Comparison of ENCODE assay signal across 8 cellular contexts in genomic region chr2:130836501-130837174, GRCh38. TPM values are rescaled to one million over a fixed set of nuclear protein-coding genes. Genes with fewer than 3 reads are reported as not detected.
A peak's percentile ranks its signal among the peaks of the same experiment; 100 is the strongest.
DNase-seq lines count a peak whose midpoint lies in the region; ATAC-seq and TF ChIP-seq lines count a peak whose summit lies in the region.

Gene ARHGEF4, plus strand, starts transcription at chr2:130836914. Its CDS starts 40 bp downstream, at chr2:130836954.

- peak within 1 kb of the TSS; percentile 92 to 99 (median 96) for H3K4me2 ChIP-seq in BLaER1 treated with 17β-estradiol and CSF1 and Interleukin-3, amounts not matched to agents 10 nM and 100 nM

- peak within 1 kb of the TSS in 5 of 11 experiments; percentile 18 to 34 (median 25); a peak in 5 of 22 replicates for H3K27ac ChIP-seq in BLaER1 treated with 17β-estradiol and CSF1 and Interleukin-3, amounts not matched to agents 10 nM and 100 nM
- H3K27ac ChIP-seq in Panc1 (ENCODE audit: low read length) (no peak within 1 kb of the TSS), SJCRH30 (no peak within 1 kb of the TSS)

- H3K4me3 Mint-ChIP-seq in effector memory CD8-positive, alpha-beta T cell, result peak within 1 kb of the TSS; percentile 49 to 51
- H3K4me3 Mint-ChIP-seq in naive B cell, result peak within 1 kb of the TSS in 5 of 8 donors; percentile 19 to 75 (median 49)

- DNase-seq in Panc1 (ENCODE audit: low read depth, low spot score), result no peak
- DNase-seq in effector memory CD8-positive, alpha-beta T cell, result no peak
- DNase-seq in naive B cell, result no peak
- DNase-seq in SJCRH30, result no peak

- H3K36me3 Mint-ChIP-seq in effector memory CD8-positive, alpha-beta T cell (ENCODE audit: insufficient read depth), result no peaks in the 10 kb centered on the region
- H3K36me3 Mint-ChIP-seq in naive B cell, result no peaks in the 10 kb centered on the region

- BruUV-seq in Panc1 (replicated peaks; lab: Mats Ljungman, UMichigan), result no TSS peak

- no peaks in the 10 kb centered on the region for H3K9me3 ChIP-seq in BLaER1 treated with 17β-estradiol and CSF1 and Interleukin-3, amounts not matched to agents 10 nM and 100 nM (replicated peaks in 1 of 11)
- no peaks in the 10 kb centered on the region for H3K9me3 ChIP-seq in Panc1 (ENCODE audit: control insufficient read depth, insufficient read depth, low read depth, low read length)
- H3K9me3 ChIP-seq in SJCRH30 (replicated peaks), result no peaks in the 10 kb centered on the region

- peak within 1 kb of the TSS; percentile 37 to 71 (median 55); a peak in 19 of 22 replicates for H3K9ac ChIP-seq in BLaER1 treated with 17β-estradiol and CSF1 and Interleukin-3, amounts not matched to agents 10 nM and 100 nM

- in situ Hi-C loops in Panc1 (cut with HindIII; ENCODE audit: low pct_unique_long_range_greater_than_20kb, low sequenced_read_pairs), result no loop called here

- no peaks in the 10 kb centered on the region for H3K36me3 ChIP-seq in BLaER1 treated with 17β-estradiol and CSF1 and Interleukin-3, amounts not matched to agents 10 nM and 100 nM
- H3K36me3 ChIP-seq in Panc1 (ENCODE audit: control insufficient read depth, insufficient read depth, low read length) (peaks cover 4% of the 10 kb centered on the region; the same call in 1 of the 2 replicates), SJCRH30 (no peaks in the 10 kb centered on the region)

- H3K27me3 ChIP-seq in BLaER1 treated with 17β-estradiol and CSF1 and Interleukin-3, amounts not matched to agents 10 nM and 100 nM, result peaks cover 37 to 60% (median 49%) of the 10 kb centered on the region in 11 experiments
- H3K27me3 ChIP-seq in Panc1 (ENCODE audit: control insufficient read depth, insufficient read depth, low read length) (peaks cover 4% of the 10 kb centered on the region; the same call in 1 of the 2 replicates), SJCRH30 (no peaks in the 10 kb centered on the region)

- peak within 1 kb of the TSS; percentile 52 to 71 (median 62) for H3K4me3 ChIP-seq in BLaER1 treated with 17β-estradiol and CSF1 and Interleukin-3, amounts not matched to agents 10 nM and 100 nM
- peak within 1 kb of the TSS; percentile 35 to 45 for H3K4me3 ChIP-seq in Panc1 (ENCODE audit: low read depth in 2 of 2, low read length in 2 of 2)
- H3K4me3 ChIP-seq in SJCRH30, result no peak within 1 kb of the TSS

- H3K9me3 Mint-ChIP-seq in effector memory CD8-positive, alpha-beta T cell, result no peaks in the 10 kb centered on the region
- peaks cover 0 to 1% (median 0%) of the 10 kb centered on the region in 7 donors for H3K9me3 Mint-ChIP-seq in naive B cell

- intact Hi-C loops in Panc1 (cut with micrococcal nuclease; ENCODE audit: unreplicated experiment), result no loop called here

- POLR2A ChIA-PET in Panc1 (lab: Charles Lee), result interaction anchor here (0.6 kb wide), 1 partner anchor 159 kb away, joined by 3 read pairs; no protein-coding TSS in a partner anchor

- H3K27ac Mint-ChIP-seq in effector memory CD8-positive, alpha-beta T cell, result no peak within 1 kb of the TSS
- no peak within 1 kb of the TSS for H3K27ac Mint-ChIP-seq in naive B cell

- H3K4me1 Mint-ChIP-seq in effector memory CD8-positive, alpha-beta T cell (ENCODE audit: low read depth in 2 of 2), result no peaks in the 10 kb centered on the region
- H3K4me1 Mint-ChIP-seq in naive B cell, result peaks cover 0 to 11% (median 9%) of the 10 kb centered on the region in 3 donors

- ATAC-seq in GM19372 (IDR thresholded peaks at IDR 0.05; ENCODE audit: low read depth, unreplicated experiment) (peak; percentile 70), Panc1 (peak; percentile 84), naive B cell (ENCODE audit: low read depth in 2 of 2) (peak in 1 of 2 donors; percentile 32), GM18520 (IDR thresholded peaks at IDR 0.05; ENCODE audit: unreplicated experiment) (no peak), HG02763 (IDR thresholded peaks at IDR 0.05; ENCODE audit: unreplicated experiment) (no peak)
- peak; percentile 66 for ATAC-seq in effector memory CD8-positive, alpha-beta T cell (replicated peaks)

- no peak for TF ChIP-seq CTCF in Panc1 (IDR thresholded peaks at IDR 0.05)

- CTCF ChIA-PET in Panc1 (lab: Charles Lee), result no interaction called here

- H3K4me1 ChIP-seq in BLaER1 treated with 17β-estradiol and CSF1 and Interleukin-3, amounts not matched to agents 10 nM and 100 nM, result peaks cover 23 to 69% (median 63%) of the 10 kb centered on the region in 10 experiments
- H3K4me1 ChIP-seq in Panc1 (ENCODE audit: control insufficient read depth, insufficient read depth, low read length) (no peaks in the 10 kb centered on the region), SJCRH30 (peaks cover 3% of the 10 kb centered on the region; the same call in 1 of the 2 replicates)

- peaks cover 0 to 24% (median 3%) of the 10 kb centered on the region in 11 experiments; a peak in 6 of 22 replicates for H4K20me1 ChIP-seq in BLaER1 treated with 17β-estradiol and CSF1 and Interleukin-3, amounts not matched to agents 10 nM and 100 nM

- H3K27me3 Mint-ChIP-seq in effector memory CD8-positive, alpha-beta T cell, result peaks cover 41 to 84% of the 10 kb centered on the region in 2 donors
- H3K27me3 Mint-ChIP-seq in naive B cell, result peaks cover 19 to 60% (median 45%) of the 10 kb centered on the region in 3 donors

RNA-seq across cellular contexts. Expression of gene ARHGEF4, which starts in this region (rescaled TPM):
- total RNA-seq in Panc1 (2021; ENCODE audit: unreplicated experiment), result 0.80 TPM
- 1.5 TPM for polyA plus RNA-seq in Panc1 (2012; ENCODE audit: insufficient read length)
- not detected for polyA plus RNA-seq in naive B cell (ENCODE audit: low read depth in 6 of 6)
- 0.06 TPM in 1 of 2 replicates, not detected in the other for total RNA-seq in SJCRH30 (2014; rRNA removed; shearing (Covaris generic))

Comparison
In these comparisons a context has a peak if more than half of its experiments do, and no peak if none do; other contexts are left out.
1. ATAC-seq: peak in GM19372 (single experiment), Panc1 (single experiment) and effector memory CD8-positive, alpha-beta T cell (single experiment); none in GM18520 (single experiment) and HG02763 (single experiment).